ENCODE assay signal across 25 cellular contexts in genomic region chr2:234608946-234609345, GRCh38.
A peak's percentile ranks its signal among the peaks of the same experiment; 100 is the strongest.
DNase-seq lines count a peak whose midpoint lies in the region; ATAC-seq and TF ChIP-seq lines count a peak whose summit lies in the region.
"Had no signal": no experiment of that assay in that cellular context is flagged by ENCODE, and none has a peak within 500 bp of the region (broad histone marks: within the 10 kb centered on the region; RNA-seq: fewer than 3 reads in every experiment).

No MANE protein-coding gene starts in this region.

- H3K27me3 ChIP-seq in mesenchymal stem cell (ENCODE audit: control insufficient read depth in 1 of 2, insufficient read depth in 1 of 2, low read length in 2 of 2), result no peaks in the 10 kb centered on the region
- H3K27me3 ChIP-seq: BE2C, BLaER1 had no signal

- H3K4me1 Mint-ChIP-seq in osteocyte (ENCODE audit: unreplicated experiment) (no peaks in the 10 kb centered on the region), progenitor cell of endocrine pancreas (ENCODE audit: low read depth) (no peaks in the 10 kb centered on the region)
- H3K4me1 Mint-ChIP-seq: CD14-positive monocyte; CD4-positive, alpha-beta memory T cell; CD4-positive, CD25-positive, alpha-beta regulatory T cell; CD8-positive, alpha-beta memory T cell had no signal

- no peak overlapping the region for H2AFZ ChIP-seq in mesenchymal stem cell (ENCODE audit: low read depth, low read length)

- H2BK12ac ChIP-seq in mesenchymal stem cell (ENCODE audit: low read length in 2 of 2), result no peak overlapping the region

- no peak overlapping the region for H3K4ac ChIP-seq in mesenchymal stem cell (ENCODE audit: low read depth in 1 of 2, low read length in 2 of 2)

- TF ChIP-seq CTCF in osteocyte (IDR thresholded peaks at IDR 0.05), result no peak
- no peak for TF ChIP-seq CTCF in progenitor cell of endocrine pancreas (IDR thresholded peaks at IDR 0.05; ENCODE audit: unreplicated experiment)

- DNase-seq in NCI-H82 (lab: John Stamatoyannopoulos, UW) (peak; percentile 80), NCI-H82 treated with DMSO at 0.1 percent for 48 hours (lab: John Stamatoyannopoulos, UW; ENCODE audit: unreplicated experiment) (peak; percentile 65), mesenchymal stem cell (no peak), osteocyte (ENCODE audit: extremely low spot score, unreplicated experiment) (peak; percentile 19), progenitor cell of endocrine pancreas (ENCODE audit: low spot score, unreplicated experiment) (no peak)
- no peak for DNase-seq in activated effector memory CD4-positive, alpha-beta T cell treated with Interleukin-2 at 50 U/mL for 16 hours
- DNase-seq: 8988T; ACHN; BE2C; C1 segment of cervical spinal cord; CD4-positive, alpha-beta memory T cell; CD4-positive, CD25-positive, alpha-beta regulatory T cell; CD8-positive, alpha-beta memory T cell; COR-L47; DMS 273 treated with DMSO at 0.1 percent for 48 hours; DMS153; DMS53; DMS79; DND-41; EL; GDM1 had no signal

- H3K14ac ChIP-seq in mesenchymal stem cell (ENCODE audit: low read length in 2 of 2), result no peak overlapping the region

- peaks cover 3% of the 10 kb centered on the region for H3K4me1 ChIP-seq in mesenchymal stem cell (ENCODE audit: control insufficient read depth, insufficient read depth, low read depth, low read length)
- H3K4me1 ChIP-seq: BE2C had no signal

- no peak overlapping the region for H3K23ac ChIP-seq in mesenchymal stem cell (ENCODE audit: low read length in 2 of 2)

- H2BK5ac ChIP-seq in mesenchymal stem cell (ENCODE audit: low read depth, low read length, poor library complexity, severe bottlenecking), result no peak overlapping the region

- H4K8ac ChIP-seq in mesenchymal stem cell (ENCODE audit: low read length), result no peak overlapping the region

- H3K9me3 Mint-ChIP-seq in osteocyte (ENCODE audit: unreplicated experiment), result peaks cover 10% of the 10 kb centered on the region
- peaks cover 7% of the 10 kb centered on the region for H3K9me3 Mint-ChIP-seq in progenitor cell of endocrine pancreas (ENCODE audit: low read depth)

- no peaks in the 10 kb centered on the region for H3K79me1 ChIP-seq in mesenchymal stem cell (replicated peaks; ENCODE audit: low read length, poor library complexity, severe bottlenecking)

- H4K91ac ChIP-seq in mesenchymal stem cell (ENCODE audit: low read length), result no peak overlapping the region

- 98% methylated on average over 4 of the region's 4 CpGs for WGBS in mesenchymal stem cell

- no peak overlapping the region for H3K4me2 ChIP-seq in mesenchymal stem cell (ENCODE audit: low read length, poor library complexity, severe bottlenecking)
- H3K4me2 ChIP-seq: BLaER1 had no signal

- H3K9me3 ChIP-seq in mesenchymal stem cell (ENCODE audit: control insufficient read depth, low read length), result no peaks in the 10 kb centered on the region
- H3K9me3 ChIP-seq: BE2C had no signal

- no peak overlapping the region for H3K27ac ChIP-seq in mesenchymal stem cell (ENCODE audit: low read length, poor library complexity, severe bottlenecking)
- H3K27ac ChIP-seq: BLaER1 had no signal

- H3K27ac Mint-ChIP-seq in osteocyte (ENCODE audit: unreplicated experiment) (no peak overlapping the region), progenitor cell of endocrine pancreas (no peak overlapping the region)
- H3K27ac Mint-ChIP-seq: CD14-positive monocyte; CD4-positive, alpha-beta memory T cell; CD4-positive, CD25-positive, alpha-beta regulatory T cell; CD8-positive, alpha-beta memory T cell had no signal

- no peak overlapping the region for H2BK120ac ChIP-seq in mesenchymal stem cell (ENCODE audit: low read depth, low read length)

- no peaks in the 10 kb centered on the region for H3K36me3 Mint-ChIP-seq in osteocyte (ENCODE audit: unreplicated experiment)
- H3K36me3 Mint-ChIP-seq in progenitor cell of endocrine pancreas (ENCODE audit: insufficient read depth), result peaks cover 1% of the 10 kb centered on the region
- H3K36me3 Mint-ChIP-seq: CD14-positive monocyte; CD4-positive, alpha-beta memory T cell; CD4-positive, CD25-positive, alpha-beta regulatory T cell had no signal

- no peaks in the 10 kb centered on the region for H3K27me3 Mint-ChIP-seq in osteocyte (ENCODE audit: unreplicated experiment)
- no peaks in the 10 kb centered on the region for H3K27me3 Mint-ChIP-seq in progenitor cell of endocrine pancreas

- H3K18ac ChIP-seq in mesenchymal stem cell (ENCODE audit: low read depth in 1 of 2, low read length in 2 of 2), result no peak overlapping the region

- no peak overlapping the region for H3K4me3 ChIP-seq in mesenchymal stem cell (ENCODE audit: insufficient read depth in 1 of 2, low read depth in 1 of 2, low read length in 2 of 2)
- H3K4me3 ChIP-seq: BLaER1, GM12878 had no signal

- no peaks in the 10 kb centered on the region for H3K36me3 ChIP-seq in mesenchymal stem cell (ENCODE audit: control insufficient read depth in 1 of 2, insufficient read depth in 2 of 2, low read depth in 1 of 2, low read length in 2 of 2)
- H3K36me3 ChIP-seq: BE2C, BLaER1 had no signal

- peak overlapping the region; percentile 61 for H2AK5ac ChIP-seq in mesenchymal stem cell (ENCODE audit: low read length, severe bottlenecking)

- H3K9ac ChIP-seq in mesenchymal stem cell (ENCODE audit: low read length), result no peak overlapping the region
- H3K9ac ChIP-seq: BLaER1 had no signal

- ATAC-seq in HG03045 (IDR thresholded peaks at IDR 0.05; ENCODE audit: unreplicated experiment), result no peak
- ATAC-seq: GM12878 had no signal

- H3K4me3 Mint-ChIP-seq in osteocyte (ENCODE audit: unreplicated experiment) (no peak overlapping the region), progenitor cell of endocrine pancreas (ENCODE audit: low read depth) (no peak overlapping the region)
- H3K4me3 Mint-ChIP-seq: CD14-positive monocyte; CD4-positive, alpha-beta memory T cell; CD4-positive, CD25-positive, alpha-beta regulatory T cell; CD8-positive, alpha-beta memory T cell had no signal

- no peak overlapping the region for H2BK15ac ChIP-seq in mesenchymal stem cell (ENCODE audit: low read depth, poor library complexity, severe bottlenecking)

Comparison
In these comparisons a context has a peak if more than half of its experiments do, and no peak if none do; other contexts are left out.
1. DNase-seq: peak in NCI-H82 (single experiment), NCI-H82 treated with DMSO at 0.1 percent for 48 hours (single experiment) and osteocyte (single experiment); none in mesenchymal stem cell (single experiment), activated effector memory CD4-positive, alpha-beta T cell treated with Interleukin-2 at 50 U/mL for 16 hours (single experiment) and progenitor cell of endocrine pancreas (single experiment).